8 cellular contexts compared by ENCODE assay signal in genomic region chr16:920722-921121, GRCh38.
DNase-seq lines count a peak whose midpoint lies in the region; ATAC-seq lines count a peak whose summit lies in the region.

No MANE protein-coding gene starts in this region.

- ATAC-seq in GM18907 (IDR thresholded peaks at IDR 0.05; ENCODE audit: unreplicated experiment), result no peak
- no peak for ATAC-seq in GM21447 (IDR thresholded peaks at IDR 0.05; ENCODE audit: unreplicated experiment)

- H3K9ac ChIP-seq in subcutaneous abdominal adipose tissue (ENCODE audit: low read length in 5 of 5), result no peak overlapping the region

- H3K36me3 ChIP-seq in subcutaneous abdominal adipose tissue (ENCODE audit: control insufficient read depth in 5 of 5, insufficient read depth in 5 of 5, low read length in 5 of 5), result peaks cover 0 to 18% (median 8%) of the 10 kb centered on the region in 5 donors

- H3K4me1 ChIP-seq in subcutaneous abdominal adipose tissue (ENCODE audit: control insufficient read depth in 5 of 5, insufficient read depth in 5 of 5, low read length in 5 of 5), result peaks cover 0 to 19% (median 15%) of the 10 kb centered on the region in 5 donors

- peaks cover 0 to 6% (median 0%) of the 10 kb centered on the region in 5 donors for H3K9me3 ChIP-seq in subcutaneous abdominal adipose tissue (ENCODE audit: control insufficient read depth in 5 of 5, low read length in 5 of 5)

- H3K4me3 ChIP-seq in subcutaneous abdominal adipose tissue (ENCODE audit: low read depth in 1 of 5, low read length in 5 of 5), result no peak overlapping the region

- peak overlapping the region; percentile 76 for H3K27ac ChIP-seq in cingulate gyrus (ENCODE audit: low read depth, low read length)
- peak overlapping the region; percentile 14 for H3K27ac ChIP-seq in subcutaneous abdominal adipose tissue (ENCODE audit: low read depth, low read length)

- no peaks in the 10 kb centered on the region for H3K27me3 ChIP-seq in subcutaneous abdominal adipose tissue (ENCODE audit: control insufficient read depth in 5 of 5, insufficient read depth in 4 of 5, low read length in 5 of 5)

- DNase-seq in GM04504 (ENCODE audit: low read depth), result peak; percentile 29
- peak; percentile 72 for DNase-seq in medulla oblongata (ENCODE audit: extremely low spot score)
- no peak for DNase-seq in COLO829 (ENCODE audit: low spot score)
- DNase-seq in HuH-7 (ENCODE audit: low spot score), result no peak

Comparison
In these comparisons a context has a peak if more than half of its experiments do, and no peak if none do; other contexts are left out.
1. DNase-seq: peak in GM04504 (single experiment) and medulla oblongata (single experiment); none in COLO829 (single experiment) and HuH-7 (single experiment).